In genomic region chr1:158181577-158181922, GRCh38 we compare ENCODE assay signal across 2 cellular contexts.
TF ChIP-seq lines count a peak whose summit lies in the region.

No MANE protein-coding gene starts in this region.

TF ChIP-seq in liver, 16 proteins besides CTCF, POLR2A, EP300 and RAD21 (continued from another document):
- no peak for TF ChIP-seq REST (IDR thresholded peaks at IDR 0.05)
- TF ChIP-seq ZBTB33 (IDR thresholded peaks at IDR 0.05): no peak
- no peak for TF ChIP-seq SP1 (IDR thresholded peaks at IDR 0.05)
- TF ChIP-seq TAF1 (conservative IDR thresholded peaks at IDR 0.05): no peak
- TF ChIP-seq EGR1 (IDR thresholded peaks at IDR 0.05; ENCODE audit: low read depth in 2 of 2): no peak
- TF ChIP-seq HNF4A (conservative IDR thresholded peaks at IDR 0.05): no peak
- TF ChIP-seq FOXA1 (IDR thresholded peaks at IDR 0.05): no peak
- TF ChIP-seq YY1 (IDR thresholded peaks at IDR 0.05): no peak
- no peak for TF ChIP-seq ATF3 (IDR thresholded peaks at IDR 0.05)
- TF ChIP-seq NR2F2 (IDR thresholded peaks at IDR 0.05): no peak
- no peak for TF ChIP-seq HNF4G (IDR thresholded peaks at IDR 0.05)
TF ChIP-seq in liver: peak in this region for 0.

TF ChIP-seq in HepG2, 621 proteins besides CTCF, POLR2A, EP300 and RAD21 (continued from another document):
- TF ChIP-seq ZNF772 (CRISPR knock-in tag; IDR thresholded peaks at IDR 0.05): no peak
